ENCODE assay signal across 18 cellular contexts in the genomic region with DNA sequence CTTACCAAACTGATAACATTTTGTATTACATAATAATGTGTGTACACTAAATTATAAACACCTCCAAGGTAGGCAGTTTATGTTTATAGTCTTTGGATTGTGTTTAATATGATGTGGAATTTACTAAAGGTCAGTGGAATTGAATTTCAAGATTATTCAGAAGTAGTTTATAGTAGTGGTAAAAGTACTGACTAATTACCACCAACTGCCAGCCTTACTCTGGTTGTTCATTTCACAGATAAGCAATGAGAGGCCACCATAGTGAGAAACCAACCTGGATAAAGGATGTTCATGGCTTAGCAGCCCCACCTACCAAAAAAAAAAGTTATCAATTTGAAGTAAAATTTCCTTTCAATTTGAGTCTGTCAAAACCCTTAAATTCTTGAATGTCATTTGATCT. TPM values are rescaled to one million over a fixed set of nuclear protein-coding genes. Genes with fewer than 3 reads are reported as not detected.
DNase-seq lines count a peak whose midpoint lies in the region; ATAC-seq, FAIRE-seq and TF ChIP-seq lines count a peak whose summit lies in the region.
"Had no signal": no experiment of that assay in that cellular context is flagged by ENCODE, and none has a peak within 500 bp of the region (broad histone marks: within the 10 kb centered on the region; RNA-seq: fewer than 3 reads in every experiment).

No MANE protein-coding gene starts in this region.

- CTCF ChIA-PET in IMR-90 (lab: Yijun Ruan, JAX) = interaction anchor here (0.7 to 1.3 kb wide), 11 partner anchors 75 to 810 kb away, joined by 3 to 11 read pairs (median 3); no protein-coding TSS in a partner anchor

- DNase-seq in IMR-90 = no peak
- DNase-seq in left colon = no peak
- no peak for DNase-seq in nucleus accumbens (lab: John Stamatoyannopoulos, UW)
- DNase-seq in kidney = no peak
- no peak for DNase-seq in islet precursor cell
- DNase-seq: CD8-positive, alpha-beta T cell; NCI-H2171; NCI-H345; NCI-H524 treated with DMSO at 0.1 percent for 48 hours had no signal

- POLR2A ChIA-PET in IMR-90 (lab: Charles Lee; ENCODE audit: unreplicated experiment) = no interaction called here

- H3K9me3 ChIP-seq in IMR-90 (ENCODE audit: control insufficient read depth, insufficient read depth, low read length) = no peaks in the 10 kb centered on the region
- H3K9me3 ChIP-seq in kidney (ENCODE audit: control insufficient read depth in 1 of 2, low read length in 2 of 2) = no peaks in the 10 kb centered on the region
- H3K9me3 ChIP-seq: BLaER1, HAP-1 had no signal

- no peak overlapping the region for H3K27ac ChIP-seq in IMR-90 (ENCODE audit: insufficient read depth, low read length)
- H3K27ac ChIP-seq in cingulate gyrus (ENCODE audit: low read depth, low read length) = peak overlapping the region; percentile 80
- H3K27ac ChIP-seq in kidney (ENCODE audit: low read depth in 2 of 2, low read length in 2 of 2) = no peak overlapping the region
- H3K27ac ChIP-seq: BLaER1, KMS-11 had no signal

- H3K4me3 ChIP-seq in IMR-90 (ENCODE audit: insufficient read depth, low read depth, low read length) (no peak overlapping the region), kidney (ENCODE audit: low read length in 2 of 2) (no peak overlapping the region)
- H3K4me3 ChIP-seq: BLaER1, GM23338, HAP-1 had no signal

- H2AK9ac ChIP-seq in IMR-90 (replicated peaks; ENCODE audit: low read depth, low read length, poor library complexity) = no peak overlapping the region

- H3K4me1 ChIP-seq in IMR-90 (ENCODE audit: control insufficient read depth, insufficient read depth, low read length) (peaks cover 4% of the 10 kb centered on the region; the same call in 1 of the 2 replicates), kidney (ENCODE audit: control insufficient read depth in 1 of 2, insufficient read depth in 1 of 2, low read depth in 1 of 2, low read length in 2 of 2) (no peaks in the 10 kb centered on the region)
- H3K4me1 ChIP-seq: BLaER1, HAP-1 had no signal

- no peaks in the 10 kb centered on the region for H4K20me1 ChIP-seq in IMR-90 (ENCODE audit: insufficient read depth, low read length)
- H4K20me1 ChIP-seq: BLaER1 had no signal

- no peaks in the 10 kb centered on the region for H3K9me1 ChIP-seq in IMR-90 (ENCODE audit: insufficient read depth, low read length)

- no peak overlapping the region for H3K23ac ChIP-seq in IMR-90 (ENCODE audit: low read depth, low read length)

- no peak overlapping the region for H2BK20ac ChIP-seq in IMR-90 (ENCODE audit: low read depth, low read length)

- no peak for TF ChIP-seq POLR2A in IMR-90 (IDR thresholded peaks at IDR 0.05; ENCODE audit: low read depth, low read length)

- no peak overlapping the region for H4K5ac ChIP-seq in IMR-90 (ENCODE audit: low read depth, low read length)

- no peak overlapping the region for H2BK15ac ChIP-seq in IMR-90 (ENCODE audit: low read depth, low read length)

- no peak for TF ChIP-seq RAD21 in IMR-90 (IDR thresholded peaks at IDR 0.05; ENCODE audit: low read length)

- TF ChIP-seq CTCF in IMR-90 (conservative IDR thresholded peaks at IDR 0.05; ENCODE audit: low read depth, low read length) (no peak), kidney (IDR thresholded peaks at IDR 0.05; ENCODE audit: borderline replicate concordance, extremely low read depth, insufficient read depth) (no peak)

- no peak overlapping the region for H3K4ac ChIP-seq in IMR-90 (ENCODE audit: low read depth, low read length)

- H4K91ac ChIP-seq in IMR-90 (ENCODE audit: insufficient read depth, low read depth, low read length) = no peak overlapping the region

- no peak for FAIRE-seq in kidney (lab: Jason Lieb, UNC)
- FAIRE-seq: G401.6, GM12892 had no signal

- H3K27me3 ChIP-seq in IMR-90 (ENCODE audit: control insufficient read depth, insufficient read depth, low read length) = no peaks in the 10 kb centered on the region
- H3K27me3 ChIP-seq: BLaER1 had no signal

- H2BK5ac ChIP-seq in IMR-90 (ENCODE audit: low read depth, low read length, poor library complexity, severe bottlenecking) = no peak overlapping the region

- intact Hi-C loops in IMR-90 (cut with micrococcal nuclease) (loop anchor here (1.0 to 2.0 kb wide), 2 partner anchors 88 to 206 kb away; no protein-coding TSS in a partner anchor), left colon (cut with DNase I, micrococcal nuclease) (loop anchor here (5.0 to 10.0 kb wide), 2 partner anchors 602 to 605 kb away; no protein-coding TSS in a partner anchor), kidney (cut with DNase I) (no loop called here)

- BruUV-seq in IMR-90 (replicated peaks; lab: Mats Ljungman, UMichigan) = no TSS peak

- H3K9ac ChIP-seq in IMR-90 (ENCODE audit: low read depth, low read length) = no peak overlapping the region
- H3K9ac ChIP-seq in kidney (ENCODE audit: low read length in 2 of 2) = no peak overlapping the region
- H3K9ac ChIP-seq: BLaER1, KMS-11 had no signal

- no peak overlapping the region for H3K4me2 ChIP-seq in IMR-90 (ENCODE audit: low read depth, low read length)
- H3K4me2 ChIP-seq: BLaER1, GM23338, KMS-11 had no signal

- no peaks in the 10 kb centered on the region for H3K79me1 ChIP-seq in IMR-90 (ENCODE audit: low read depth in 1 of 2, low read length in 2 of 2)

- 0 out of 2 replicates have a peak overlapping the region, but pooled peaks have one; percentile 45 for H3K14ac ChIP-seq in IMR-90 (replicated peaks; ENCODE audit: low read depth, low read length)

- no peak overlapping the region for H2BK120ac ChIP-seq in IMR-90 (ENCODE audit: low read depth, low read length)

- no peak overlapping the region for H3K56ac ChIP-seq in IMR-90 (ENCODE audit: extremely low read depth, insufficient read depth, low read length)

- no peak overlapping the region for H2AK5ac ChIP-seq in IMR-90 (ENCODE audit: low read depth, low read length)

- no peak overlapping the region for H2AFZ ChIP-seq in IMR-90 (replicated peaks; ENCODE audit: low read length, poor library complexity)
- H2AFZ ChIP-seq: GM23338 had no signal

- H3K36me3 ChIP-seq in IMR-90 (ENCODE audit: control insufficient read depth, insufficient read depth, low read length) (no peaks in the 10 kb centered on the region), kidney (ENCODE audit: control insufficient read depth in 1 of 2, insufficient read depth in 2 of 2, low read length in 2 of 2) (no peaks in the 10 kb centered on the region)
- H3K36me3 ChIP-seq: BLaER1, HAP-1 had no signal

- no peak overlapping the region for H3K18ac ChIP-seq in IMR-90 (ENCODE audit: low read depth, low read length)

- no peak for ATAC-seq in IMR-90 (ENCODE audit: low read depth)
- ATAC-seq in left colon = peak; percentile 88
- no peak for ATAC-seq in HG03442 (IDR thresholded peaks at IDR 0.05; ENCODE audit: unreplicated experiment)
- ATAC-seq: CD8-positive, alpha-beta T cell; Right ventricle myocardium inferior had no signal

- no peak overlapping the region for H4K8ac ChIP-seq in IMR-90 (ENCODE audit: low read depth in 2 of 2, low read length in 2 of 2)

- dilution Hi-C loops in IMR-90 (cut with HindIII; ENCODE audit: low sequenced_read_pairs, unreplicated experiment) = no loop called here

- in situ Hi-C loops in IMR-90 (cut with MboI; ENCODE audit: low sequenced_read_pairs) = loop anchor here (5.0 to 25.0 kb wide), 4 partner anchors 85 to 800 kb away; no protein-coding TSS in a partner anchor

TF ChIP-seq in IMR-90, 13 proteins besides CTCF, POLR2A, EP300 and RAD21:
- TF ChIP-seq RCOR1 (IDR thresholded peaks at IDR 0.05; ENCODE audit: insufficient replicate concordance, low read length) = no peak

RNA-seq across cellular contexts. Expression of a gene that starts 54.0 kb away (rescaled TPM):
- 7.7 and 15.0 TPM in 2 replicates for total RNA-seq in IMR-90 (2012; rRNA removed)
- polyA plus RNA-seq in IMR-90 (2012; rRNA removed) = 4.4 and 7.8 TPM in 2 replicates
- polyA plus RNA-seq in IMR-90 (2012; cell fraction: cytosol; rRNA removed) = 4.6 and 6.0 TPM in 2 replicates
- polyA plus RNA-seq in IMR-90 (2012; cell fraction: nucleus; rRNA removed; ENCODE audit: low replicate concordance) = 1.6 and 4.2 TPM in 2 replicates
- total RNA-seq in left colon = 1 to 10 TPM; 3.1 to 3.5 TPM
- total RNA-seq in kidney = 11.2 TPM
- polyA plus RNA-seq in kidney (ENCODE audit: insufficient read depth, low read depth, low replicate concordance) = 6.1 TPM
